Comparison of ENCODE assay signal across 8 cellular contexts in the genomic region with DNA sequence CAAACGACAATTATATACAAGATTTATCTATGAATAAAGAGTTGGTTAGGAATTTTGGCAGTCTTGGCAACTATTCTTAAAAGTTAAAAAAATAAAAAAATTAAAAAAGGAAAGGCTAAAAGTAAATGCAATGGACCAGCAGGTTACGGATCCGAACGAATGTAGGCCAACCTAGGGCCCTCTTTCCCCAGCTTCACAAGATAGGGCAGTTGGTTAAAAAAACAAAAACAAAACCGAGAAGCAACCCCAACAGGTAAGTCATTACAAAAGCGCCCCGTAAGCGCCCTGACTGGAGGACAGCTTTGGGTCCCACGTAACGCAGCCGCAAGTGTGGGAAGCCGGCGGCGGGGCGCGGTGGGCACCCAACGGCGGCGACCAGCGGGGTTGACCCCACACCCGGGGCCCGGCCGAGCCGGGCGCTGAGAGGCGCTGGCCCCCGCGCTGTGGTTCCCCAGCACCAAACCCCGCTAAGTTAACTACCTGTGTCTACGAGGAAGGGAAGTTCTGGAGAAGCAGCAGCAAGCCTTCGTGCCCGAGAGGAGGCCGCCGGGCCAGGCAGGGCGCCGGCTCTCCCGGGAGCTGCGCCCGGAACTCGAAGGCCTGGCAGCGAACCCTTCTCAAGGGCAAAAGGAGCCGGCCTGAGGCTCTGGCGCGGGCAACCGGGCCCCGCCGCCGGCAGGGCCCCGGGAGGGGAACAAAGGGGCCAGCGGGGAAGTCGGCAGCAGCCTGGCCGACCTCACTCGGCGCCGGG. TPM values are rescaled to one million over a fixed set of nuclear protein-coding genes. Genes with fewer than 3 reads are reported as not detected.
A peak's percentile ranks its signal among the peaks of the same experiment; 100 is the strongest.
DNase-seq lines count a peak whose midpoint lies in the region; ATAC-seq and TF ChIP-seq lines count a peak whose summit lies in the region.

No MANE protein-coding gene starts in this region.

- H3K36me3 Mint-ChIP-seq in activated naive CD4-positive, alpha-beta T cell treated with anti-CD3 and anti-CD28 coated beads for 36 hours (ENCODE audit: low read depth) = peaks cover 18% of the 10 kb centered on the region

- H3K4me2 ChIP-seq in PC-9 = peak overlapping the region; percentile 96

- intact Hi-C loops in PC-9 (cut with micrococcal nuclease; ENCODE audit: unreplicated experiment) (loop anchor here (2.0 kb wide), 1 partner anchor 150 kb away; no protein-coding TSS in a partner anchor), Right ventricle myocardium superior (cut with DNase I) (no loop called here), prostate gland (cut with DNase I) (loop anchor here (2.0 to 5.0 kb wide), 2 partner anchors 39 to 180 kb away; a partner anchor contains a TSS)
- intact Hi-C loops in activated naive CD4-positive, alpha-beta T cell treated with anti-CD3 and anti-CD28 coated beads for 36 hours (cut with micrococcal nuclease) = loop anchor here (1.0 to 10.0 kb wide), 7 partner anchors 214 to 896 kb away; a partner anchor contains a TSS

- ATAC-seq in HG02970 (IDR thresholded peaks at IDR 0.05; ENCODE audit: low FRiP score, unreplicated experiment) (peak; percentile 17), Right ventricle myocardium superior (ENCODE audit: poor library complexity) (peak; percentile 46)

- TF ChIP-seq CTCF in PC-9 (conservative IDR thresholded peaks at IDR 0.05) (no peak), prostate gland (IDR thresholded peaks at IDR 0.05) (no peak)

- H3K9me3 Mint-ChIP-seq in activated naive CD4-positive, alpha-beta T cell treated with anti-CD3 and anti-CD28 coated beads for 36 hours = no peaks in the 10 kb centered on the region

- H3K27me3 ChIP-seq in PC-9 (ENCODE audit: insufficient read depth, low read depth) (no peaks in the 10 kb centered on the region), prostate gland (replicated peaks; ENCODE audit: insufficient read depth) (no peaks in the 10 kb centered on the region)

- H3K9me2 ChIP-seq in PC-9 (ENCODE audit: insufficient read depth) = no peaks in the 10 kb centered on the region

- peak overlapping the region; percentile 76 for H3K27ac Mint-ChIP-seq in activated naive CD4-positive, alpha-beta T cell treated with anti-CD3 and anti-CD28 coated beads for 36 hours

- DNase-seq in NCI-H82 (lab: John Stamatoyannopoulos, UW) (peak; percentile 45), NCI-H82 treated with DMSO at 0.1 percent for 48 hours (lab: John Stamatoyannopoulos, UW; ENCODE audit: unreplicated experiment) (no peak), PC-9 (peak in 1 of 2 experiments; percentile 20), Right ventricle myocardium superior (peak; percentile 61), prostate gland (ENCODE audit: low spot score) (peak; percentile 23), NCI-H1436 treated with DMSO at 0.1 percent for 48 hours (lab: John Stamatoyannopoulos, UW) (no peak)
- DNase-seq in activated naive CD4-positive, alpha-beta T cell treated with anti-CD3 and anti-CD28 coated beads for 36 hours = peak; percentile 77

- peak overlapping the region; percentile 82 for H3K4me3 ChIP-seq in PC-9
- H3K4me3 ChIP-seq in prostate gland = peak overlapping the region; percentile 71 to 87

- BruUV-seq in PC-9 (replicated peaks; lab: Mats Ljungman, UMichigan) = no TSS peak

- peaks cover 6% of the 10 kb centered on the region; the same call in 1 of the 2 replicates for H4K20me1 ChIP-seq in PC-9 (ENCODE audit: insufficient read depth)

- TF ChIP-seq POLR2A in prostate gland (IDR thresholded peaks at IDR 0.05) = no peak

- no peaks in the 10 kb centered on the region for H3K9me3 ChIP-seq in PC-9 (ENCODE audit: insufficient read depth, low read depth)
- H3K9me3 ChIP-seq in prostate gland = no peaks in the 10 kb centered on the region

- peaks cover 28% of the 10 kb centered on the region for H3K4me1 ChIP-seq in PC-9 (replicated peaks; ENCODE audit: insufficient read depth)
- no peaks in the 10 kb centered on the region for H3K4me1 ChIP-seq in prostate gland (replicated peaks)

- H3K27ac ChIP-seq in PC-9 (peak overlapping the region; percentile 87), prostate gland (peak overlapping the region; percentile 98 to 99)

- H3F3A ChIP-seq in PC-9 (ENCODE audit: insufficient read depth, low read depth) = peaks cover 13% of the 10 kb centered on the region; the same call in 1 of the 2 replicates

- peak overlapping the region; percentile 89 for H3K4me3 Mint-ChIP-seq in activated naive CD4-positive, alpha-beta T cell treated with anti-CD3 and anti-CD28 coated beads for 36 hours

- 0 out of 2 replicates have a peak, but pooled peaks cover 5% of the 10 kb centered on the region for H3K36me3 ChIP-seq in PC-9 (ENCODE audit: low read depth)
- H3K36me3 ChIP-seq in prostate gland = no peaks in the 10 kb centered on the region

- peak overlapping the region; percentile 84 for H2AFZ ChIP-seq in PC-9

- POLR2A ChIA-PET in PC-9 (lab: Charles Lee; ENCODE audit: unreplicated experiment) = interaction anchor here (0.6 to 1.3 kb wide), 2 partner anchors 23 to 56 kb away, joined by 4 to 7 read pairs; no protein-coding TSS in a partner anchor

- WGBS in prostate gland = 1% methylated on average over 30 of the region's 55 CpGs

- no peaks in the 10 kb centered on the region for H3K27me3 Mint-ChIP-seq in activated naive CD4-positive, alpha-beta T cell treated with anti-CD3 and anti-CD28 coated beads for 36 hours (ENCODE audit: low read depth)

- CTCF ChIA-PET in PC-9 (lab: Charles Lee) = interaction anchor here (0.6 kb wide), 1 partner anchor 182 kb away, joined by 3 read pairs; no protein-coding TSS in a partner anchor
- CTCF ChIA-PET in activated naive CD4-positive, alpha-beta T cell treated with anti-CD3 and anti-CD28 coated beads for 36 hours (lab: Charles Lee) = interaction anchor here (0.9 to 1.6 kb wide), 4 partner anchors 83 to 185 kb away, joined by 3 to 5 read pairs (median 3); no protein-coding TSS in a partner anchor

- peaks cover 36% of the 10 kb centered on the region for H3K4me1 Mint-ChIP-seq in activated naive CD4-positive, alpha-beta T cell treated with anti-CD3 and anti-CD28 coated beads for 36 hours (ENCODE audit: low read depth)

- H3K79me2 ChIP-seq in PC-9 (ENCODE audit: low read depth) = peaks cover 55% of the 10 kb centered on the region

RNA-seq across cellular contexts. Expression of a gene that starts 0.9 kb away (rescaled TPM):
- total RNA-seq in PC-9 (2021) (93.9 and 94.4 TPM in 2 replicates), Right ventricle myocardium superior (145 TPM), prostate gland (100 to 1,000 TPM; 108 to 189 TPM)
- 10 to 100 TPM; 61.5 to 64.1 TPM for total RNA-seq in activated naive CD4-positive, alpha-beta T cell treated with anti-CD3 and anti-CD28 coated beads for 36 hours

Comparison
In these comparisons a context has a peak if more than half of its experiments do, and no peak if none do; other contexts are left out.
1. DNase-seq: peak in NCI-H82 (single experiment), activated naive CD4-positive, alpha-beta T cell treated with anti-CD3 and anti-CD28 coated beads for 36 hours (single experiment), Right ventricle myocardium superior (single experiment) and prostate gland (single experiment); none in NCI-H82 treated with DMSO at 0.1 percent for 48 hours (single experiment) and NCI-H1436 treated with DMSO at 0.1 percent for 48 hours (single experiment).